8 cellular contexts compared by ENCODE assay signal in genomic region chr11:123454060-123454651, GRCh38. TPM values are rescaled to one million over a fixed set of nuclear protein-coding genes. Genes with fewer than 3 reads are reported as not detected.
DNase-seq lines count a peak whose midpoint lies in the region; ATAC-seq and TF ChIP-seq lines count a peak whose summit lies in the region.

No MANE protein-coding gene starts in this region.

- TF ChIP-seq POLR2A in uterus (IDR thresholded peaks at IDR 0.05) (no peak), stomach (IDR thresholded peaks at IDR 0.05) (no peak)

- peaks cover 13% of the 10 kb centered on the region; the same call in 1 of the 2 replicates for H3F3A ChIP-seq in MM.1S (ENCODE audit: insufficient read depth, low read length)

- no peak for TF ChIP-seq EP300 in stomach (IDR thresholded peaks at IDR 0.05)

- peak overlapping the region; percentile 79 to 80 for H3K27ac Mint-ChIP-seq in natural killer cell treated with Interleukin-12 subunit alpha and Interleukin-12 subunit beta and Interleukin-15 and Interleukin-18, amount 100 ng/mL, for 72 hours

- H3K36me3 ChIP-seq in NT2/D1 (ENCODE audit: insufficient read depth, insufficient read length, low read length) (no peaks in the 10 kb centered on the region), uterus (no peaks in the 10 kb centered on the region), MM.1S (replicated peaks; ENCODE audit: insufficient read depth, low read length) (no peaks in the 10 kb centered on the region), stomach (no peaks in the 10 kb centered on the region)

- H3K27ac ChIP-seq in uterus (no peak overlapping the region), MM.1S (ENCODE audit: low read length) (no peak overlapping the region), stomach (no peak overlapping the region)

- H4K20me1 ChIP-seq in MM.1S (ENCODE audit: insufficient read depth, low read length) = no peaks in the 10 kb centered on the region

- ATAC-seq in natural killer cell treated with Interleukin-12 subunit alpha and Interleukin-12 subunit beta and Interleukin-15 and Interleukin-18, amount 100 ng/mL, for 72 hours = peak; percentile 80 to 86

- intact Hi-C loops in uterus (cut with DNase I; ENCODE audit: low total_unique reads) (no loop called here), stomach (cut with DNase I; ENCODE audit: low total_unique reads) (no loop called here)

- H3K9me3 ChIP-seq in NT2/D1 (ENCODE audit: insufficient read depth, low read length) (no peaks in the 10 kb centered on the region), uterus (no peaks in the 10 kb centered on the region), MM.1S (replicated peaks; ENCODE audit: insufficient read depth, low read length) (no peaks in the 10 kb centered on the region), stomach (no peaks in the 10 kb centered on the region)

- TF ChIP-seq CTCF in uterus (IDR thresholded peaks at IDR 0.05) (no peak), MM.1S (IDR thresholded peaks at IDR 0.05; ENCODE audit: low read length) (no peak), stomach (IDR thresholded peaks at IDR 0.05) (no peak)

- H3K9ac ChIP-seq in NT2/D1 (ENCODE audit: insufficient read length, low read depth) = peak overlapping the region; percentile 38
- H3K9ac ChIP-seq in MM.1S (ENCODE audit: low read length) = no peak overlapping the region

- H3K27me3 Mint-ChIP-seq in natural killer cell treated with Interleukin-12 subunit alpha and Interleukin-12 subunit beta and Interleukin-15 and Interleukin-18, amount 100 ng/mL, for 72 hours = no peaks in the 10 kb centered on the region

- H2AFZ ChIP-seq in MM.1S (ENCODE audit: low read length) = no peak overlapping the region

- H3K9me2 ChIP-seq in MM.1S (replicated peaks; ENCODE audit: insufficient read depth, low read length) = no peaks in the 10 kb centered on the region

- no peaks in the 10 kb centered on the region for H3K27me3 ChIP-seq in NT2/D1 (ENCODE audit: insufficient read depth, insufficient read length)
- no peaks in the 10 kb centered on the region for H3K27me3 ChIP-seq in uterus
- no peaks in the 10 kb centered on the region for H3K27me3 ChIP-seq in MM.1S (replicated peaks; ENCODE audit: insufficient read depth, low read length)
- no peaks in the 10 kb centered on the region for H3K27me3 ChIP-seq in stomach

- DNase-seq in DMS153 (lab: John Stamatoyannopoulos, UW) (peak; percentile 88), NT2/D1 (ENCODE audit: low read depth, low spot score) (no peak), uterus (no peak), MM.1S (no peak), NCI-H187 treated with DMSO at 0.1 percent for 48 hours (lab: John Stamatoyannopoulos, UW) (no peak), stomach (no peak)
- DNase-seq in activated effector memory CD4-positive, alpha-beta T cell treated with Interleukin-2 at 50 U/mL for 16 hours = peak; percentile 40
- no peak for DNase-seq in natural killer cell treated with Interleukin-12 subunit alpha and Interleukin-12 subunit beta and Interleukin-15 and Interleukin-18, amount 100 ng/mL, for 72 hours (ENCODE audit: low spot score)

- no peaks in the 10 kb centered on the region for H3K36me3 Mint-ChIP-seq in natural killer cell treated with Interleukin-12 subunit alpha and Interleukin-12 subunit beta and Interleukin-15 and Interleukin-18, amount 100 ng/mL, for 72 hours

- H3K4me1 ChIP-seq in NT2/D1 (ENCODE audit: insufficient read depth, insufficient read length) (no peaks in the 10 kb centered on the region), uterus (peaks cover 0 to 6% of the 10 kb centered on the region in 2 donors), MM.1S (ENCODE audit: low read length) (peaks cover 24% of the 10 kb centered on the region), stomach (no peaks in the 10 kb centered on the region)

- WGBS in stomach, 5 donors = 49 to 73% (median 58%) methylated on average over 7 of the region's 7 CpGs

- no peak overlapping the region for H3K4me2 ChIP-seq in MM.1S (ENCODE audit: low read depth, low read length)

- no peaks in the 10 kb centered on the region for H3K79me2 ChIP-seq in MM.1S (ENCODE audit: low read length)

- H3K9me3 Mint-ChIP-seq in natural killer cell treated with Interleukin-12 subunit alpha and Interleukin-12 subunit beta and Interleukin-15 and Interleukin-18, amount 100 ng/mL, for 72 hours = no peaks in the 10 kb centered on the region

- peak overlapping the region; percentile 78 for H3K4me3 Mint-ChIP-seq in natural killer cell treated with Interleukin-12 subunit alpha and Interleukin-12 subunit beta and Interleukin-15 and Interleukin-18, amount 100 ng/mL, for 72 hours

- H3K4me1 Mint-ChIP-seq in natural killer cell treated with Interleukin-12 subunit alpha and Interleukin-12 subunit beta and Interleukin-15 and Interleukin-18, amount 100 ng/mL, for 72 hours (ENCODE audit: low read depth in 2 of 2) = peaks cover 27 to 52% of the 10 kb centered on the region in 2 donors

- H3K4me3 ChIP-seq in NT2/D1 (ENCODE audit: insufficient read length, low read depth) (no peak overlapping the region), uterus (no peak overlapping the region), MM.1S (ENCODE audit: low read length) (no peak overlapping the region), stomach (no peak overlapping the region)

RNA-seq across cellular contexts. Expression of gene GRAMD1B, which starts 24.1 kb away (rescaled TPM):
- total RNA-seq in natural killer cell treated with Interleukin-12 subunit alpha and Interleukin-12 subunit beta and Interleukin-15 and Interleukin-18, amount 100 ng/mL, for 72 hours = 100 to 1,000 TPM in 1 of 2 donors, 10 to 100 TPM in 1; 20.3 to 104 TPM
- total RNA-seq in uterus (1 to 10 TPM in 3 of 4 donors, under 1 TPM in 1; under 0.01 to 6.5 (median 3.7) TPM), stomach (10 to 100 TPM in 4 of 5 donors, under 1 TPM in 1; 0.58 to 39.7 (median 19.3) TPM)
- polyA plus RNA-seq in stomach = 1 to 10 TPM; 3.8 to 5.1 (median 4.5) TPM

Comparison
In these comparisons a context has a peak if more than half of its experiments do, and no peak if none do; other contexts are left out.
1. DNase-seq: peak in DMS153 (single experiment) and activated effector memory CD4-positive, alpha-beta T cell treated with Interleukin-2 at 50 U/mL for 16 hours (single experiment); none in NT2/D1 (single experiment), natural killer cell treated with Interleukin-12 subunit alpha and Interleukin-12 subunit beta and Interleukin-15 and Interleukin-18, amount 100 ng/mL, for 72 hours (single experiment), uterus (0 of 2), MM.1S (single experiment), NCI-H187 treated with DMSO at 0.1 percent for 48 hours (single experiment) and stomach (single experiment).